Comparison of ENCODE assay signal across 20 cellular contexts in the genomic region with DNA sequence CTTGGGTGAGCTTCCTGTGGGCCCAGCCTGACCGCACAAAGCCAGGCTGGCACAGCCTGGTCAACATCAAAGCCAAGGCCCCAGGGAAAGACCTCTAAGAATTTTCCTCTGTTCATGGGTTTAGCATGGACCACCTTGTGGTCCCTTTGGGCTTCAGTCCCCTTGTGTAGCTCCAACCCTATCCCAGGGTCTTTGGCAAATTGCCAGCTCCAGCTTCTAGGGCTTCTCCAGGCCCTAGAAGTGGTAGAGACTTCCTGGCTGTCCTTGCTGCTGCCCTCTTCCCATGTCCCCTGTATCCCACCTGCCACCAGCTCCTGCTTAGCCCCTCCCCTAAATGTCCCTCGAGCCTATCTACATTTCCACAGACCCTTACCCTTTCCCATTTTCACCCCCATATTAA. TPM values are rescaled to one million over a fixed set of nuclear protein-coding genes. Genes with fewer than 3 reads are reported as not detected.
DNase-seq lines count a peak whose midpoint lies in the region; ATAC-seq, FAIRE-seq and TF ChIP-seq lines count a peak whose summit lies in the region.
"Had no signal": no experiment of that assay in that cellular context is flagged by ENCODE, and none has a peak within 500 bp of the region (broad histone marks: within the 10 kb centered on the region; RNA-seq: fewer than 3 reads in every experiment).

No MANE protein-coding gene starts in this region.

- H3K36me3 Mint-ChIP-seq in activated CD4-positive, alpha-beta memory T cell treated with anti-CD3 and anti-CD28 coated beads for 36 hours = no peaks in the 10 kb centered on the region
- no peaks in the 10 kb centered on the region for H3K36me3 Mint-ChIP-seq in activated CD4-positive, alpha-beta memory T cell treated with anti-CD3 and anti-CD28 coated beads, Interleukin-2, amount 10 ng/mL, durations not matched to agents 7 days and 5 days (ENCODE audit: low read depth)
- H3K36me3 Mint-ChIP-seq in nephron (ENCODE audit: low read depth) = no peaks in the 10 kb centered on the region
- H3K36me3 Mint-ChIP-seq: CD14-positive monocyte had no signal

- peak overlapping the region; percentile 3 for H3K27ac Mint-ChIP-seq in activated CD4-positive, alpha-beta memory T cell treated with anti-CD3 and anti-CD28 coated beads for 36 hours
- H3K27ac Mint-ChIP-seq in activated CD4-positive, alpha-beta memory T cell treated with anti-CD3 and anti-CD28 coated beads, Interleukin-2, amount 10 ng/mL, durations not matched to agents 7 days and 5 days = no peak overlapping the region
- peak overlapping the region in 2 of 3 experiments; percentile 70 to 84 for H3K27ac Mint-ChIP-seq in nephron

- H4K91ac ChIP-seq in IMR-90 (ENCODE audit: insufficient read depth, low read depth, low read length) = peak overlapping the region; percentile 95

- H3K9me1 ChIP-seq in IMR-90 (ENCODE audit: insufficient read depth, low read length) (peaks cover 48% of the 10 kb centered on the region), K562 (ENCODE audit: control insufficient read depth, insufficient read depth, low read length) (no peaks in the 10 kb centered on the region)

- H3K36me3 ChIP-seq in IMR-90 (ENCODE audit: control insufficient read depth, insufficient read depth, low read length) = no peaks in the 10 kb centered on the region
- H3K36me3 ChIP-seq in K562 (ENCODE audit: control insufficient read depth, insufficient read depth, low read length) = no peaks in the 10 kb centered on the region

- dilution Hi-C loops in IMR-90 (cut with HindIII; ENCODE audit: low sequenced_read_pairs, unreplicated experiment) = no loop called here

- no peak overlapping the region for H3K56ac ChIP-seq in IMR-90 (ENCODE audit: extremely low read depth, insufficient read depth, low read length)

- H3K9me3 ChIP-seq in IMR-90 (ENCODE audit: control insufficient read depth, insufficient read depth, low read length) = no peaks in the 10 kb centered on the region
- H3K9me3 ChIP-seq in K562 (replicated peaks; ENCODE audit: control insufficient read depth, insufficient read depth, low read depth, low read length) = no peaks in the 10 kb centered on the region

- peaks cover 29% of the 10 kb centered on the region for H3K4me1 ChIP-seq in IMR-90 (ENCODE audit: control insufficient read depth, insufficient read depth, low read length)
- peaks cover 3 to 6% of the 10 kb centered on the region in 2 experiments; a peak in 3 of 5 replicates for H3K4me1 ChIP-seq in K562 (replicated peaks in 1 of 2; ENCODE audit: control insufficient read depth in 2 of 2, insufficient read depth in 2 of 2, low read length in 2 of 2)

- H2BK15ac ChIP-seq in IMR-90 (ENCODE audit: low read depth, low read length) = peak overlapping the region; percentile 93; the same call in 2 of the 3 replicates

- H3K4me2 ChIP-seq in IMR-90 (ENCODE audit: low read depth, low read length) (no peak overlapping the region), K562 (ENCODE audit: insufficient read depth, low read length) (no peak overlapping the region)

- H3K4me1 Mint-ChIP-seq in activated CD4-positive, alpha-beta memory T cell treated with anti-CD3 and anti-CD28 coated beads for 36 hours (ENCODE audit: low read depth) = peaks cover 26% of the 10 kb centered on the region
- peaks cover 27% of the 10 kb centered on the region for H3K4me1 Mint-ChIP-seq in activated CD4-positive, alpha-beta memory T cell treated with anti-CD3 and anti-CD28 coated beads, Interleukin-2, amount 10 ng/mL, durations not matched to agents 7 days and 5 days
- H3K4me1 Mint-ChIP-seq in nephron = peaks cover 40% of the 10 kb centered on the region

- TF ChIP-seq CTCF in IMR-90 (conservative IDR thresholded peaks at IDR 0.05; ENCODE audit: low read depth, low read length) (no peak), K562 (IDR thresholded peaks at IDR 0.05 in 2 of 3, conservative IDR thresholded peaks at IDR 0.05 in 1 of 3; ENCODE audit: insufficient read depth in 2 of 3, low read depth in 1 of 3, low read length in 3 of 3) (no peak), nephron (IDR thresholded peaks at IDR 0.05; ENCODE audit: unreplicated experiment in 3 of 3) (no peak)

- TF ChIP-seq POLR2A in IMR-90 (IDR thresholded peaks at IDR 0.05; ENCODE audit: low read depth, low read length) (no peak), K562 (conservative IDR thresholded peaks at IDR 0.05) (no peak)

- BruUV-seq in IMR-90 (replicated peaks; lab: Mats Ljungman, UMichigan) (no TSS peak), K562 (replicated peaks; lab: Mats Ljungman, UMichigan) (no TSS peak)

- peak overlapping the region; percentile 98 for H2AK5ac ChIP-seq in IMR-90 (ENCODE audit: low read depth, low read length)

- H2AFZ ChIP-seq in IMR-90 (replicated peaks; ENCODE audit: low read length, poor library complexity) = peak overlapping the region; percentile 70
- no peak overlapping the region for H2AFZ ChIP-seq in K562 (ENCODE audit: low read depth, low read length)

- peaks cover 0 to 32% of the 10 kb centered on the region in 2 experiments; a peak in 2 of 4 replicates for H3K79me1 ChIP-seq in IMR-90 (ENCODE audit: low read depth in 1 of 2, low read length in 2 of 2)

- no peak overlapping the region for H4K5ac ChIP-seq in IMR-90 (ENCODE audit: low read depth, low read length)

- H2BK120ac ChIP-seq in IMR-90 (ENCODE audit: low read depth, low read length) = peak overlapping the region; percentile 98

- no peak overlapping the region for H3K23ac ChIP-seq in IMR-90 (ENCODE audit: low read depth, low read length)

- POLR2A ChIA-PET in activated CD4-positive, alpha-beta memory T cell treated with anti-CD3 and anti-CD28 coated beads for 36 hours (lab: Charles Lee) = no interaction called here
- POLR2A ChIA-PET in activated CD4-positive, alpha-beta memory T cell treated with anti-CD3 and anti-CD28 coated beads, Interleukin-2, amount 10 ng/mL, durations not matched to agents 7 days and 5 days (lab: Charles Lee) = no interaction called here
- POLR2A ChIA-PET in IMR-90 (lab: Charles Lee; ENCODE audit: unreplicated experiment) (no interaction called here), K562 (lab: Yijun Ruan, JAX) (no interaction called here)

- intact Hi-C loops in activated CD4-positive, alpha-beta memory T cell treated with anti-CD3 and anti-CD28 coated beads for 36 hours (cut with micrococcal nuclease) = no loop called here
- intact Hi-C loops in IMR-90 (cut with micrococcal nuclease) = no loop called here
- intact Hi-C loops in K562 (cut with micrococcal nuclease) = no loop called here

- H4K20me1 ChIP-seq in IMR-90 (ENCODE audit: insufficient read depth, low read length) = no peaks in the 10 kb centered on the region
- no peaks in the 10 kb centered on the region; the same call in 1 of the 2 replicates for H4K20me1 ChIP-seq in K562 (replicated peaks; ENCODE audit: control insufficient read depth, insufficient read depth, low read length)

- H3K27ac ChIP-seq in IMR-90 (ENCODE audit: insufficient read depth, low read length) (no peak overlapping the region), K562 (ENCODE audit: extremely low read depth, low read depth, low read length) (no peak overlapping the region)
- H3K27ac ChIP-seq: HL-60, SK-N-MC had no signal

- peak overlapping the region; percentile 96 for H3K4ac ChIP-seq in IMR-90 (ENCODE audit: low read depth, low read length)

- no peak overlapping the region for H2AK9ac ChIP-seq in IMR-90 (replicated peaks; ENCODE audit: low read depth, low read length, poor library complexity)

- no peak for ATAC-seq in IMR-90 (ENCODE audit: low read depth)
- no peak for ATAC-seq in K562

- H3K18ac ChIP-seq in IMR-90 (ENCODE audit: low read depth, low read length) = no peak overlapping the region

- H2BK20ac ChIP-seq in IMR-90 (ENCODE audit: low read depth, low read length) = peak overlapping the region; percentile 96; the same call in 1 of the 2 replicates

- no peaks in the 10 kb centered on the region for H3K27me3 ChIP-seq in IMR-90 (ENCODE audit: control insufficient read depth, insufficient read depth, low read length)
- H3K27me3 ChIP-seq in K562 (ENCODE audit: control insufficient read depth in 2 of 2, insufficient read depth in 2 of 2, low read length in 2 of 2) = peaks cover 0 to 26% of the 10 kb centered on the region in 2 experiments; a peak in 2 of 5 replicates

- 100% methylated on average over 1 of the region's 2 CpGs; no CpG with 5 or more reads in 1 of the 2 experiments for WGBS in IMR-90 (ENCODE audit: extremely low coverage in 2 of 2, insufficient read length in 1 of 2), 2 experiments
- 0% methylated on average over 1 of the region's 2 CpGs for WGBS in K562 (ENCODE audit: insufficient coverage, low coverage, missing lambda C conversion rate)

- in situ Hi-C loops in IMR-90 (cut with MboI; ENCODE audit: low sequenced_read_pairs) (no loop called here), K562 (cut with MboI) (no loop called here)

- H3K4me3 Mint-ChIP-seq in activated CD4-positive, alpha-beta memory T cell treated with anti-CD3 and anti-CD28 coated beads for 36 hours = no peak overlapping the region
- H3K4me3 Mint-ChIP-seq in activated CD4-positive, alpha-beta memory T cell treated with anti-CD3 and anti-CD28 coated beads, Interleukin-2, amount 10 ng/mL, durations not matched to agents 7 days and 5 days = no peak overlapping the region
- H3K4me3 Mint-ChIP-seq in nephron = no peak overlapping the region
- H3K4me3 Mint-ChIP-seq: CD14-positive monocyte had no signal

- FAIRE-seq in K562 (lab: Jason Lieb, UNC) = no peak

- H3K79me2 ChIP-seq in K562 (ENCODE audit: control insufficient read depth, insufficient read depth, low read length) = no peaks in the 10 kb centered on the region

- no peak overlapping the region for H3K14ac ChIP-seq in IMR-90 (replicated peaks; ENCODE audit: low read depth, low read length)

- H2BK5ac ChIP-seq in IMR-90 (ENCODE audit: low read depth, low read length, poor library complexity, severe bottlenecking) = peak overlapping the region; percentile 82

- CTCF ChIA-PET in activated CD4-positive, alpha-beta memory T cell treated with anti-CD3 and anti-CD28 coated beads for 36 hours (lab: Charles Lee) = interaction anchor here (0.7 to 1.6 kb wide), 5 partner anchors 10 to 48 kb away, joined by 3 to 6 read pairs (median 3); partner anchors contain the start of gene ITGA3
- CTCF ChIA-PET in activated CD4-positive, alpha-beta memory T cell treated with anti-CD3 and anti-CD28 coated beads, Interleukin-2, amount 10 ng/mL, durations not matched to agents 7 days and 5 days (lab: Charles Lee) = interaction anchor here (1.2 to 1.4 kb wide), 2 partner anchors 9 to 48 kb away, joined by 4 read pairs; no protein-coding TSS in a partner anchor
- CTCF ChIA-PET in IMR-90 (lab: Yijun Ruan, JAX) (no interaction called here), K562 (lab: Yijun Ruan, JAX; ENCODE audit: low intra/inter-chr PET ratio) (no interaction called here)

- TF ChIP-seq RAD21 in IMR-90 (IDR thresholded peaks at IDR 0.05; ENCODE audit: low read length) (no peak), K562 (CRISPR knock-in tag; conservative IDR thresholded peaks at IDR 0.05 in 1 of 2, IDR thresholded peaks at IDR 0.05 in 1 of 2) (no peak)

- DNase-seq in activated CD4-positive, alpha-beta memory T cell treated with anti-CD3 and anti-CD28 coated beads for 36 hours = no peak
- DNase-seq in activated CD4-positive, alpha-beta memory T cell treated with anti-CD3 and anti-CD28 coated beads, Interleukin-2, amount 10 ng/mL, durations not matched to agents 7 days and 5 days = no peak
- DNase-seq in IMR-90 (no peak), K562 (ENCODE audit: extremely low read depth in 1 of 4, low spot score in 3 of 4) (no peak), T1000 (lab: John Stamatoyannopoulos, UW) (no peak), DMS 273 treated with DMSO at 0.1 percent for 48 hours (lab: John Stamatoyannopoulos, UW) (no peak), DMS53 treated with DMSO at 0.1 percent for 48 hours (lab: John Stamatoyannopoulos, UW; ENCODE audit: unreplicated experiment) (no peak)
- DNase-seq: AML-193, H7, KBM-7, NCI-H1436, NCI-H2081, NCI-H226, NCI-H524 treated with DMSO at 0.1 percent for 48 hours, Right ventricle myocardium superior, T-helper 1 cell had no signal

- H4K8ac ChIP-seq in IMR-90 (ENCODE audit: low read depth in 2 of 2, low read length in 2 of 2) = peak overlapping the region; percentile 36 to 94; a peak in 1 of 4 replicates

- no peaks in the 10 kb centered on the region for H3K9me3 Mint-ChIP-seq in activated CD4-positive, alpha-beta memory T cell treated with anti-CD3 and anti-CD28 coated beads for 36 hours
- no peaks in the 10 kb centered on the region for H3K9me3 Mint-ChIP-seq in activated CD4-positive, alpha-beta memory T cell treated with anti-CD3 and anti-CD28 coated beads, Interleukin-2, amount 10 ng/mL, durations not matched to agents 7 days and 5 days
- H3K9me3 Mint-ChIP-seq in nephron = peaks cover 6% of the 10 kb centered on the region
- H3K9me3 Mint-ChIP-seq: CD14-positive monocyte had no signal

- H3K9ac ChIP-seq in IMR-90 (ENCODE audit: low read depth, low read length) (no peak overlapping the region), K562 (ENCODE audit: insufficient read depth in 1 of 2, low read depth in 2 of 2, low read length in 2 of 2) (no peak overlapping the region)

- no peak for TF ChIP-seq EP300 in K562 (IDR thresholded peaks at IDR 0.05; ENCODE audit: low read length)

- peaks cover 5% of the 10 kb centered on the region for H3K27me3 Mint-ChIP-seq in activated CD4-positive, alpha-beta memory T cell treated with anti-CD3 and anti-CD28 coated beads for 36 hours
- peaks cover 12% of the 10 kb centered on the region for H3K27me3 Mint-ChIP-seq in activated CD4-positive, alpha-beta memory T cell treated with anti-CD3 and anti-CD28 coated beads, Interleukin-2, amount 10 ng/mL, durations not matched to agents 7 days and 5 days
- peaks cover 5% of the 10 kb centered on the region for H3K27me3 Mint-ChIP-seq in nephron (ENCODE audit: low read depth)

- H3K4me3 ChIP-seq in IMR-90 (ENCODE audit: insufficient read depth, low read depth, low read length) (no peak overlapping the region), K562 (no peak overlapping the region)
- H3K4me3 ChIP-seq: SK-N-MC had no signal

RNA-seq across cellular contexts. Expression of gene ITGA3, which starts 9.7 kb away (rescaled TPM):
- 10 to 100 TPM; 15.8 to 17.6 TPM for total RNA-seq in activated CD4-positive, alpha-beta memory T cell treated with anti-CD3 and anti-CD28 coated beads for 36 hours
- 10 to 100 TPM; 12.5 to 13.4 TPM for total RNA-seq in activated CD4-positive, alpha-beta memory T cell treated with anti-CD3 and anti-CD28 coated beads, Interleukin-2, amount 10 ng/mL, durations not matched to agents 7 days and 5 days
- 78.0 and 80.0 TPM in 2 replicates for total RNA-seq in IMR-90 (2012; rRNA removed)
- polyA plus RNA-seq in IMR-90 (2012; rRNA removed) = 202 and 213 TPM in 2 replicates
- 91.6 and 164 TPM in 2 replicates for polyA plus RNA-seq in IMR-90 (2012; cell fraction: cytosol; rRNA removed)
- 230 and 543 TPM in 2 replicates for polyA plus RNA-seq in IMR-90 (2012; cell fraction: nucleus; rRNA removed; ENCODE audit: low replicate concordance)
- total RNA-seq in K562 (2011; cell fraction: chromatin; rRNA removed; ENCODE audit: low replicate concordance) = 0.19 and 1.1 TPM in 2 replicates
- 1.1 and 4.2 TPM in 2 replicates for total RNA-seq in K562 (2011; cell fraction: nucleolus; rRNA removed)
- 0.51 and 1.1 TPM in 2 replicates for total RNA-seq in K562 (2011; cell fraction: nucleoplasm; rRNA removed)
- total RNA-seq in K562 (2014; rRNA removed) = 0.05 and 0.20 TPM in 2 replicates
- total RNA-seq in K562 (2014; rRNA removed; fragmentation: Illumina TruSeq; extraction: Trizol) = 0.10 and 0.33 TPM in 2 replicates
- total RNA-seq in K562 (2015; rRNA removed; fragmentation: Illumina TruSeq; extraction: Trizol) = 0.11 and 0.14 TPM in 2 replicates
- 0.75 and 1.3 TPM in 2 replicates for total RNA-seq in K562 (2021)
- polyA plus RNA-seq in K562 (2011; rRNA removed) = 0.15 and 0.16 TPM in 2 replicates
- 0.13 and 0.30 TPM in 2 replicates for polyA plus RNA-seq in K562 (2011; cell fraction: cytosol; rRNA removed)
- polyA plus RNA-seq in K562 (2011; cell fraction: nucleus; rRNA removed) = 0.86 and 1.1 TPM in 2 replicates
- 0.35 and 1.4 TPM in 2 replicates for polyA plus RNA-seq in K562 (2012)
- 0.13 and 0.24 TPM in 2 replicates for polyA plus RNA-seq in K562 (2014; fragmentation: Illumina TruSeq; extraction: Trizol)
- not detected for polyA plus RNA-seq in K562 (2014; fragmentation: Nextera tagmentation; extraction: Ambion mirVana)
- 0.03 TPM in 2 replicates for polyA plus RNA-seq in K562 (2014; rRNA removed)
- 1.1 TPM in 1 of 2 replicates, not detected in the other for polyA minus RNA-seq in K562 (2011; rRNA and poly(A)+ RNA removed)
- polyA minus RNA-seq in K562 (2011; cell fraction: cytosol; rRNA and poly(A)+ RNA removed) = 0.19 and 2.6 TPM in 2 replicates
- 0.56 and 0.67 TPM in 2 replicates for polyA minus RNA-seq in K562 (2011; cell fraction: nucleus; rRNA and poly(A)+ RNA removed)

RNA-seq across cellular contexts. Expression of gene PDK2, which starts 49.0 kb away (rescaled TPM):
- 10 to 100 TPM; 13.3 to 14.6 TPM for total RNA-seq in activated CD4-positive, alpha-beta memory T cell treated with anti-CD3 and anti-CD28 coated beads for 36 hours
- 10 to 100 TPM; 19.6 to 23.4 TPM for total RNA-seq in activated CD4-positive, alpha-beta memory T cell treated with anti-CD3 and anti-CD28 coated beads, Interleukin-2, amount 10 ng/mL, durations not matched to agents 7 days and 5 days
- total RNA-seq in IMR-90 (2012; rRNA removed) (26.7 and 38.0 TPM in 2 replicates), K562 (2014; rRNA removed) (1.00 and 1.5 TPM in 2 replicates), K562 (2014; rRNA removed; fragmentation: Illumina TruSeq; extraction: Trizol) (0.38 and 0.87 TPM in 2 replicates), K562 (2015; rRNA removed; fragmentation: Illumina TruSeq; extraction: Trizol) (1.2 and 1.4 TPM in 2 replicates), K562 (2021) (1.9 and 2.5 TPM in 2 replicates)
- polyA plus RNA-seq in IMR-90 (2012; rRNA removed) (104 and 113 TPM in 2 replicates), K562 (2011; rRNA removed) (1.8 and 5.3 TPM in 2 replicates), K562 (2014; fragmentation: Illumina TruSeq; extraction: Trizol) (2.0 and 2.7 TPM in 2 replicates), K562 (2014; fragmentation: Nextera tagmentation; extraction: Ambion mirVana) (under 1 TPM; 0.03 to 0.08 TPM), K562 (2014; rRNA removed) (1.5 and 2.6 TPM in 2 replicates)
- 45.0 and 131 TPM in 2 replicates for polyA plus RNA-seq in IMR-90 (2012; cell fraction: cytosol; rRNA removed)
- 71.2 and 130 TPM in 2 replicates for polyA plus RNA-seq in IMR-90 (2012; cell fraction: nucleus; rRNA removed; ENCODE audit: low replicate concordance)
- total RNA-seq in K562 (2011; cell fraction: chromatin; rRNA removed; ENCODE audit: low replicate concordance) = 1.4 and 4.1 TPM in 2 replicates
- 1.1 and 3.0 TPM in 2 replicates for total RNA-seq in K562 (2011; cell fraction: nucleolus; rRNA removed)
- 0.37 and 0.53 TPM in 2 replicates for total RNA-seq in K562 (2011; cell fraction: nucleoplasm; rRNA removed)
- polyA plus RNA-seq in K562 (2011; cell fraction: cytosol; rRNA removed) = 3.7 and 10.5 TPM in 2 replicates
- polyA plus RNA-seq in K562 (2011; cell fraction: nucleus; rRNA removed) = 4.9 and 5.8 TPM in 2 replicates
- polyA plus RNA-seq in K562 (2012) = 2.6 and 5.2 TPM in 2 replicates
- 3.0 and 4.2 TPM in 2 replicates for polyA minus RNA-seq in K562 (2011; rRNA and poly(A)+ RNA removed)
- 3.3 and 9.3 TPM in 2 replicates for polyA minus RNA-seq in K562 (2011; cell fraction: cytosol; rRNA and poly(A)+ RNA removed)
- 1.6 and 1.8 TPM in 2 replicates for polyA minus RNA-seq in K562 (2011; cell fraction: nucleus; rRNA and poly(A)+ RNA removed)

RNA-seq across cellular contexts. Expression of gene DLX3, which starts 51.2 kb away (rescaled TPM):
- total RNA-seq in activated CD4-positive, alpha-beta memory T cell treated with anti-CD3 and anti-CD28 coated beads for 36 hours = not detected
- not detected for total RNA-seq in activated CD4-positive, alpha-beta memory T cell treated with anti-CD3 and anti-CD28 coated beads, Interleukin-2, amount 10 ng/mL, durations not matched to agents 7 days and 5 days
- not detected in 2 replicates for total RNA-seq in IMR-90 (2012; rRNA removed)
- polyA plus RNA-seq in IMR-90 (2012; rRNA removed) = not detected in 2 replicates
- polyA plus RNA-seq in IMR-90 (2012; cell fraction: cytosol; rRNA removed) = not detected in 2 replicates
- polyA plus RNA-seq in IMR-90 (2012; cell fraction: nucleus; rRNA removed; ENCODE audit: low replicate concordance) = not detected in 2 replicates
- total RNA-seq in K562 (2011; cell fraction: chromatin; rRNA removed; ENCODE audit: low replicate concordance) = not detected in 2 replicates
- not detected in 2 replicates for total RNA-seq in K562 (2011; cell fraction: nucleolus; rRNA removed)
- total RNA-seq in K562 (2011; cell fraction: nucleoplasm; rRNA removed) = not detected in 2 replicates
- total RNA-seq in K562 (2014; rRNA removed) = not detected in 2 replicates
- not detected in 2 replicates for total RNA-seq in K562 (2014; rRNA removed; fragmentation: Illumina TruSeq; extraction: Trizol)
- not detected in 2 replicates for total RNA-seq in K562 (2015; rRNA removed; fragmentation: Illumina TruSeq; extraction: Trizol)
- total RNA-seq in K562 (2021) = not detected in 2 replicates
- not detected in 2 replicates for polyA plus RNA-seq in K562 (2011; rRNA removed)
- polyA plus RNA-seq in K562 (2011; cell fraction: cytosol; rRNA removed) = not detected in 2 replicates
- polyA plus RNA-seq in K562 (2011; cell fraction: nucleus; rRNA removed) = not detected in 2 replicates
- polyA plus RNA-seq in K562 (2012) = not detected in 2 replicates
- polyA plus RNA-seq in K562 (2014; fragmentation: Illumina TruSeq; extraction: Trizol) = not detected in 2 replicates
- not detected for polyA plus RNA-seq in K562 (2014; fragmentation: Nextera tagmentation; extraction: Ambion mirVana)
- polyA plus RNA-seq in K562 (2014; rRNA removed) = not detected in 2 replicates
- polyA minus RNA-seq in K562 (2011; rRNA and poly(A)+ RNA removed) = not detected in 2 replicates
- not detected in 2 replicates for polyA minus RNA-seq in K562 (2011; cell fraction: cytosol; rRNA and poly(A)+ RNA removed)
- polyA minus RNA-seq in K562 (2011; cell fraction: nucleus; rRNA and poly(A)+ RNA removed) = not detected in 2 replicates
- total RNA-seq: H7, Right ventricle myocardium superior had no signal
- polyA plus RNA-seq: CD14-positive monocyte had no signal

Comparison
In these comparisons a context has a peak if more than half of its experiments do, and no peak if none do; other contexts are left out.
1. CTCF ChIA-PET loops: an anchor here in activated CD4-positive, alpha-beta memory T cell treated with anti-CD3 and anti-CD28 coated beads for 36 hours (0.7 to 1.6 kb wide) and activated CD4-positive, alpha-beta memory T cell treated with anti-CD3 and anti-CD28 coated beads, Interleukin-2, amount 10 ng/mL, durations not matched to agents 7 days and 5 days (1.2 to 1.4 kb wide); none called in IMR-90 and K562.